Comparison of ENCODE assay signal across 8 cellular contexts in the genomic region with DNA sequence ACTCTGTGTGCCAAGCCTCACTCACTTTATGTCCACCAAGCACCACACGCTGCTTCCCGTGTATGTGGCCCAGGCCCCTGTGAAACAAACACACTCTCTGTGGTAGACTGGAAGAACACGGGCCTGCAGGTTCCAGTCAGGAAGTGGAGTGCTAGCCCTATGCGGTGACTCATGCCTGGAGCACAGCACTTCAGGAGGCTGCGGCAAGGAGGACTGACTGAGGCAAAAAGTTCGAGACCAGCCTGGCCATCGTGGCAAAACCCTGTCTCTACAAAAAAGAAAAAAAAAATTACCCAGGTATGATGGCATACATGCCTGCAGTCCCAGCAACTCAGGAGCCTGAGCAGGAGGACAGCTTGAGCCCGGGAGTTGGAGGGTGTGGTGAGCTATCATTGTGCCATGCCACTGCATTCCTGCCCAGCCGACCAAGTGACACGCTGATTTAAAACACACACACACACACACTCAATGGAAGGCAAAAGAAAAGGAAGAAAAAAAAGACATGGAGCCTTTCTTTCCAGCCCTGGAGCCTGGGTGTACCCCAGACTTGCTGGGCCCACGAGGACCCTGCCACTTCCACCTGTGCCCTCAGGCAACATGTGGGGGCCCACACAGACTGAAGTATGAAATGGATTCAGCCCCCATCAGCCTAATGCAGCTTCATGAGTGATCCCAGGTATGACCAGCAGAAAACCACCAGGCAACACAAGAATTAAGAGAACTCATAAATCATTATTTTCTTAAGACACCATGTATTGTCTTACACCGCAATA.
DNase-seq lines count a peak whose midpoint lies in the region; ATAC-seq and FAIRE-seq lines count a peak whose summit lies in the region.

No MANE protein-coding gene starts in this region.

- FAIRE-seq in RCC 7860 (lab: Jason Lieb, UNC) (peak; percentile 69), urothelium cell line (lab: Jason Lieb, UNC) (no peak)

- intact Hi-C loops in left colon (cut with DNase I, micrococcal nuclease) = no loop called here

- DNase-seq in GF-D8 (lab: John Stamatoyannopoulos, UW) (peak; percentile 44), RCC 7860 (ENCODE audit: low spot score) (peak; percentile 74), amniotic epithelial cell (ENCODE audit: low read depth) (peak; percentile 83), left colon (peak in 1 of 2 donors; percentile 53), urothelium cell line (ENCODE audit: low spot score) (peak; percentile 54), NAMALWA (ENCODE audit: low spot score) (no peak), NCI-H2029 (lab: John Stamatoyannopoulos, UW) (no peak)

- peak; percentile 80 for ATAC-seq in left colon
- no peak for ATAC-seq in HG03565 (IDR thresholded peaks at IDR 0.05; ENCODE audit: unreplicated experiment)

Comparison
In these comparisons a context has a peak if more than half of its experiments do, and no peak if none do; other contexts are left out.
1. DNase-seq: peak in GF-D8 (single experiment), RCC 7860 (single experiment), amniotic epithelial cell (single experiment) and urothelium cell line (single experiment); none in NAMALWA (single experiment) and NCI-H2029 (single experiment).